9 cellular contexts compared by ENCODE assay signal in the genomic region with DNA sequence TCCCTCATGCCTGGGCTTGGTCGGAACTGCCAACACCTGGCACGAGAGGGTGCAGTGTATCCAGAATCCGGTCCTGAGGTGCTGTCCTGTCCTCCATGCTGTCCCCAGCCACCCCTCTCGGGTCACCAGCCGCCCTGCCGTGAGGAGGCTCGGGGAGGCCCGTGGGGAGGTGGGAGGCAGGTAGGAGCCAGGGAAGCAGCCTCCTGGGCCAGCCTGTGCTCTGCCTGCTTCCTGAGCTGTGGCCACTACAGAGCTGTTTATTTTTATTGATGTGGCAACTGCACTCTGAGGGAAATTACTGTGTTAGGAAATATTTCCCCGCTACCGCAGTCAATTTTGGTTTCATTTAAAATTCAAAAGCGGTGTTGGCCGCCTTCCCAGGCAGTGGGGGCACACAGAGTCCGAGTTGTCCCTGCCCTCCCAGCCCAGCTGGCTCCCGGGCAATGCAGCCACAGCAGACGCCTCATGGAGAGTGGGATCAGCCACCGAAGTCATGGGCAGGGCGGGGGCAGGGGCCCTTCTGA. TPM values are rescaled to one million over a fixed set of nuclear protein-coding genes. Genes with fewer than 3 reads are reported as not detected.
DNase-seq lines count a peak whose midpoint lies in the region; ATAC-seq, FAIRE-seq and TF ChIP-seq lines count a peak whose summit lies in the region.
"Had no signal": no experiment of that assay in that cellular context is flagged by ENCODE, and none has a peak within 500 bp of the region (broad histone marks: within the 10 kb centered on the region; RNA-seq: fewer than 3 reads in every experiment).

No MANE protein-coding gene starts in this region.

- H3K27me3 ChIP-seq in SK-N-SH (ENCODE audit: insufficient read depth) (peaks cover 23% of the 10 kb centered on the region), gastroesophageal sphincter (peaks cover 57% of the 10 kb centered on the region), thoracic aorta (replicated peaks; ENCODE audit: insufficient read depth) (no peaks in the 10 kb centered on the region), transverse colon (peaks cover 7% of the 10 kb centered on the region)

- CTCF ChIA-PET in SK-N-SH (lab: Yijun Ruan, JAX): interaction anchor here (1.2 to 5.3 kb wide), 4 partner anchors 9 to 258 kb away, joined by 3 to 33 read pairs (median 10); no protein-coding TSS in a partner anchor

- TF ChIP-seq CTCF in SK-N-SH (IDR thresholded peaks at IDR 0.05) (no peak), gastroesophageal sphincter (IDR thresholded peaks at IDR 0.05) (no peak), thoracic aorta (IDR thresholded peaks at IDR 0.05) (no peak), transverse colon (IDR thresholded peaks at IDR 0.05) (no peak)

- H3K4me2 ChIP-seq in SK-N-SH: peak overlapping the region; percentile 78

- H3K79me2 ChIP-seq in SK-N-SH (ENCODE audit: insufficient read depth): no peaks in the 10 kb centered on the region

- no peak overlapping the region for H3K27ac ChIP-seq in SK-N-SH (ENCODE audit: low read depth in 2 of 2, low read length in 1 of 2)
- H3K27ac ChIP-seq in gastroesophageal sphincter: no peak overlapping the region
- H3K27ac ChIP-seq in thoracic aorta: peak overlapping the region; percentile 12 to 22
- no peak overlapping the region for H3K27ac ChIP-seq in transverse colon

- no peaks in the 10 kb centered on the region for H3K36me3 ChIP-seq in SK-N-SH (replicated peaks in 1 of 2; ENCODE audit: control insufficient read depth in 1 of 2, insufficient read depth in 2 of 2, low read length in 1 of 2)
- peaks cover 0 to 11% of the 10 kb centered on the region in 2 donors for H3K36me3 ChIP-seq in gastroesophageal sphincter
- H3K36me3 ChIP-seq in thoracic aorta: no peaks in the 10 kb centered on the region
- no peaks in the 10 kb centered on the region for H3K36me3 ChIP-seq in transverse colon

- H3K27me3 Mint-ChIP-seq in activated T-cell treated with anti-CD3 and anti-CD28 coated beads, Interleukin-2, amount 50 U/mL, for 4 hours (ENCODE audit: low read depth): no peaks in the 10 kb centered on the region

- TF ChIP-seq EP300 in SK-N-SH (IDR thresholded peaks at IDR 0.05; ENCODE audit: borderline replicate concordance in 1 of 2, low read depth in 1 of 2, low read length in 1 of 2) (no peak), gastroesophageal sphincter (IDR thresholded peaks at IDR 0.05) (no peak), transverse colon (IDR thresholded peaks at IDR 0.05; ENCODE audit: low read depth) (no peak)

- no peak overlapping the region for H2AFZ ChIP-seq in SK-N-SH (ENCODE audit: low read depth)

- H3K4me3 ChIP-seq in SK-N-SH (ENCODE audit: low read depth in 2 of 2, low read length in 1 of 2) (peak overlapping the region in 1 of 2 experiments; percentile 37; a peak in 2 of 4 replicates), gastroesophageal sphincter (peak overlapping the region in 1 of 2 donors; percentile 20), thoracic aorta (peak overlapping the region; percentile 57), transverse colon (no peak overlapping the region)

- POLR2A ChIA-PET in SK-N-SH (lab: Yijun Ruan, JAX): no interaction called here

- no peaks in the 10 kb centered on the region for H3K9me2 ChIP-seq in SK-N-SH

- H3K9me3 Mint-ChIP-seq in activated T-cell treated with anti-CD3 and anti-CD28 coated beads, Interleukin-2, amount 50 U/mL, for 4 hours: no peaks in the 10 kb centered on the region

- TF ChIP-seq RAD21 in SK-N-SH (IDR thresholded peaks at IDR 0.05; ENCODE audit: low read length): no peak

- H3K4me1 ChIP-seq in SK-N-SH (ENCODE audit: control insufficient read depth in 1 of 2, insufficient read depth in 2 of 2, low read depth in 1 of 2, low read length in 1 of 2): peaks cover 0 to 2% of the 10 kb centered on the region in 2 experiments; a peak in 1 of 4 replicates
- peaks cover 0 to 19% (median 8%) of the 10 kb centered on the region in 3 donors for H3K4me1 ChIP-seq in gastroesophageal sphincter
- H3K4me1 ChIP-seq in thoracic aorta (ENCODE audit: control insufficient read depth in 1 of 2, low read depth in 2 of 2): peaks cover 13 to 18% of the 10 kb centered on the region in 2 donors
- peaks cover 0 to 8% (median 4%) of the 10 kb centered on the region in 4 donors for H3K4me1 ChIP-seq in transverse colon

- no peak overlapping the region for H3K9ac ChIP-seq in SK-N-SH

- no peaks in the 10 kb centered on the region for H3K36me3 Mint-ChIP-seq in activated T-cell treated with anti-CD3 and anti-CD28 coated beads, Interleukin-2, amount 50 U/mL, for 4 hours (ENCODE audit: insufficient read depth)

- no peak for FAIRE-seq in HTR-8/SVneo (lab: Jason Lieb, UNC)
- FAIRE-seq: frontal cortex had no signal

- no peak for TF ChIP-seq POLR2A in gastroesophageal sphincter (IDR thresholded peaks at IDR 0.05)
- no peak for TF ChIP-seq POLR2A in transverse colon (IDR thresholded peaks at IDR 0.05)

- peak; percentile 30 to 53 for ATAC-seq in activated T-cell treated with anti-CD3 and anti-CD28 coated beads, Interleukin-2, amount 50 U/mL, for 4 hours
- ATAC-seq in gastroesophageal sphincter (peak; percentile 50), thoracic aorta (ENCODE audit: insufficient number of reproducible peaks, low FRiP score, low read depth) (peak; percentile 64), HG03571 (IDR thresholded peaks at IDR 0.05; ENCODE audit: unreplicated experiment) (no peak)

- H3K9me3 ChIP-seq in SK-N-SH (no peaks in the 10 kb centered on the region), gastroesophageal sphincter (no peaks in the 10 kb centered on the region), thoracic aorta (no peaks in the 10 kb centered on the region), transverse colon (no peaks in the 10 kb centered on the region)

- H3K4me1 Mint-ChIP-seq in activated T-cell treated with anti-CD3 and anti-CD28 coated beads, Interleukin-2, amount 50 U/mL, for 4 hours (ENCODE audit: low read depth): peaks cover 12% of the 10 kb centered on the region

- WGBS in SK-N-SH (ENCODE audit: low lambda C conversion rate): 11% methylated on average over 10 of the region's 17 CpGs
- WGBS in gastroesophageal sphincter (ENCODE audit: low coverage in 1 of 2), 2 donors: 7% methylated on average over 12 of the region's 17 CpGs; no CpG with 5 or more reads in 1 of the 2 donors
- 24 to 30% methylated on average over 6 to 17 of the region's 17 CpGs for WGBS in transverse colon (ENCODE audit: low coverage in 1 of 2), 2 donors

- H3F3A ChIP-seq in SK-N-SH (replicated peaks; ENCODE audit: insufficient read depth): peaks cover 10% of the 10 kb centered on the region

- H3K4me3 Mint-ChIP-seq in activated T-cell treated with anti-CD3 and anti-CD28 coated beads, Interleukin-2, amount 50 U/mL, for 4 hours: no peak overlapping the region

- intact Hi-C loops in transverse colon (cut with DNase I; ENCODE audit: low total_unique reads): loop anchor here (5.0 kb wide), 1 partner anchor 895 kb away; no protein-coding TSS in a partner anchor

- in situ Hi-C loops in transverse colon (cut with MboI; ENCODE audit: low pct_ligation_motif_present in 1 of 4, low pct_unique_long_range_greater_than_20kb in 1 of 4, low sequenced_read_pairs in 3 of 4): no loop called here

- H4K20me1 ChIP-seq in SK-N-SH (ENCODE audit: insufficient read depth): no peaks in the 10 kb centered on the region

- DNase-seq in activated T-cell treated with anti-CD3 and anti-CD28 coated beads, Interleukin-2, amount 50 U/mL, for 4 hours: no peak
- DNase-seq in activated T-cell treated with anti-CD3 and anti-CD28 coated beads for 4 hours: no peak
- DNase-seq in SK-N-SH: peak; percentile 47
- DNase-seq in thoracic aorta (ENCODE audit: low spot score): no peak
- no peak for DNase-seq in transverse colon
- no peak for DNase-seq in HTR-8/SVneo (ENCODE audit: insufficient read length, low spot score)

TF ChIP-seq in SK-N-SH, 30 proteins besides CTCF, POLR2A, EP300 and RAD21 (continues in another document):
- TF ChIP-seq YY1 (IDR thresholded peaks at IDR 0.05; ENCODE audit: low read depth) (no peak), NRF1 (IDR thresholded peaks at IDR 0.05; ENCODE audit: low read depth, low read length) (no peak)
- TF ChIP-seq, protein P1, sequence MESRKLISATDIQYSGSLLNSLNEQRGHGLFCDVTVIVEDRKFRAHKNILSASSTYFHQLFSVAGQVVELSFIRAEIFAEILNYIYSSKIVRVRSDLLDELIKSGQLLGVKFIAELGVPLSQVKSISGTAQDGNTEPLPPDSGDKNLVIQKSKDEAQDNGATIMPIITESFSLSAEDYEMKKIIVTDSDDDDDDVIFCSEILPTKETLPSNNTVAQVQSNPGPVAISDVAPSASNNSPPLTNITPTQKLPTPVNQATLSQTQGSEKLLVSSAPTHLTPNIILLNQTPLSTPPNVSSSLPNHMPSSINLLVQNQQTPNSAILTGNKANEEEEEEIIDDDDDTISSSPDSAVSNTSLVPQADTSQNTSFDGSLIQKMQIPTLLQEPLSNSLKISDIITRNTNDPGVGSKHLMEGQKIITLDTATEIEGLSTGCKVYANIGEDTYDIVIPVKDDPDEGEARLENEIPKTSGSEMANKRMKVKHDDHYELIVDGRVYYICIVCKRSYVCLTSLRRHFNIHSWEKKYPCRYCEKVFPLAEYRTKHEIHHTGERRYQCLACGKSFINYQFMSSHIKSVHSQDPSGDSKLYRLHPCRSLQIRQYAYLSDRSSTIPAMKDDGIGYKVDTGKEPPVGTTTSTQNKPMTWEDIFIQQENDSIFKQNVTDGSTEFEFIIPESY (IDR thresholded peaks at IDR 0.05; ENCODE audit: borderline replicate concordance, low read depth): no peak

RNA-seq across cellular contexts. Expression of a gene that starts 18.3 kb away (rescaled TPM):
- 10 to 100 TPM; 85.3 to 92.5 (median 89.0) TPM for total RNA-seq in activated T-cell treated with anti-CD3 and anti-CD28 coated beads, Interleukin-2, amount 50 U/mL, for 4 hours
- polyA plus RNA-seq in SK-N-SH (2012; rRNA removed): 8.3 and 12.9 TPM in 2 replicates
- 5.0 and 8.1 TPM in 2 replicates for polyA plus RNA-seq in SK-N-SH (2012; cell fraction: cytosol; rRNA removed)
- 17.1 and 25.2 TPM in 2 replicates for polyA plus RNA-seq in SK-N-SH (2012; cell fraction: nucleus; rRNA removed)
- 10 to 100 TPM in 2 of 4 donors, 1 to 10 TPM in 2; 7.5 to 13.4 (median 9.5) TPM for total RNA-seq in gastroesophageal sphincter
- total RNA-seq in thoracic aorta: 1 to 10 TPM; 5.9 to 8.5 TPM
- 10 to 100 TPM in 2 of 4 donors, 1 to 10 TPM in 2; 5.2 to 12.6 (median 9.9) TPM for total RNA-seq in transverse colon

RNA-seq across cellular contexts. Expression of a gene that starts 18.5 kb away (rescaled TPM):
- 10 to 100 TPM; 71.4 to 83.5 (median 72.8) TPM for total RNA-seq in activated T-cell treated with anti-CD3 and anti-CD28 coated beads, Interleukin-2, amount 50 U/mL, for 4 hours
- polyA plus RNA-seq in SK-N-SH (2012; rRNA removed): 14.4 and 17.3 TPM in 2 replicates
- 4.5 and 5.9 TPM in 2 replicates for polyA plus RNA-seq in SK-N-SH (2012; cell fraction: cytosol; rRNA removed)
- polyA plus RNA-seq in SK-N-SH (2012; cell fraction: nucleus; rRNA removed): 65.1 and 90.9 TPM in 2 replicates
- total RNA-seq in gastroesophageal sphincter: 10 to 100 TPM in 3 of 4 donors, 1 to 10 TPM in 1; 4.8 to 14.7 (median 11.7) TPM
- total RNA-seq in thoracic aorta: 10 to 100 TPM in 1 of 2 donors, 1 to 10 TPM in 1; 9.7 to 24.8 TPM
- 10 to 100 TPM in 3 of 4 donors, 1 to 10 TPM in 1; 5.3 to 52.7 (median 21.2) TPM for total RNA-seq in transverse colon

Comparison
In these comparisons a context has a peak if more than half of its experiments do, and no peak if none do; other contexts are left out.
1. H3K27ac ChIP-seq: peak in thoracic aorta (2 of 2); none in SK-N-SH (0 of 2), gastroesophageal sphincter (0 of 4) and transverse colon (0 of 4).
2. RNA of a gene that starts 18.3 kb away (total RNA-seq): 85.3 to 92.5 TPM in activated T-cell treated with anti-CD3 and anti-CD28 coated beads, Interleukin-2, amount 50 U/mL, for 4 hours; 7.5 to 13.4 TPM in gastroesophageal sphincter, 5.2 to 12.6 TPM in transverse colon and 5.9 to 8.5 TPM in thoracic aorta; every median in the first group is over 4 times any median in the second.